Comparison of ENCODE assay signal across 17 cellular contexts in the genomic region with DNA sequence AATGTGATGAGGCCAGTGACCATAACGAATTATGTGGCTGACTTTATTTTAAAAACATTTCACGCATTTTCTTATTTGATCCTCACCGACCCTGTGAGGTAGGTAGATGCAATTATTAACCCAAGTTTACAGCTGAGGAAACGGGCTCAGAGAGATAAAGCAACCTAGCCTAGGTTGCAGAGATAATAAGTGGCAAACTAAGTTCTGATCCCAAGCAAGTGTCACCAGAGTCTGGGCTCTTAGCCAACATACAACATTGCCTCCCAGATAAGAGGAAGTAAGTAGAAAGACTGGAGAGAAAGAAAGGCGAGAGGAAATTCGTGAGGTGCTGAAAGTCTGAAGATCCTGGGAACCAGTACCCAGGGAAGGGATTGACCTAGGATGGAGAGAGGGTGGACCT.
DNase-seq lines count a peak whose midpoint lies in the region; ATAC-seq and TF ChIP-seq lines count a peak whose summit lies in the region.
"Had no signal": no experiment of that assay in that cellular context is flagged by ENCODE, and none has a peak within 500 bp of the region (broad histone marks: within the 10 kb centered on the region; RNA-seq: fewer than 3 reads in every experiment).

No MANE protein-coding gene starts in this region.

- no peak overlapping the region for H2AFZ ChIP-seq in neural progenitor cell (replicated peaks)

- DNase-seq in NOMO-1 treated with DMSO at 0.1 percent for 48 hours (lab: John Stamatoyannopoulos, UW; ENCODE audit: unreplicated experiment) (peak; percentile 8), NOMO-1 treated with dmso at 0.1 percent for 144 hours (lab: John Stamatoyannopoulos, UW; ENCODE audit: unreplicated experiment) (no peak), SKM-1 treated with dmso at 0.1 percent for 144 hours (lab: John Stamatoyannopoulos, UW; ENCODE audit: unreplicated experiment) (peak; percentile 30), erythroblast (lab: John Stamatoyannopoulos, UW) (peak; percentile 60 to 78), type B pancreatic cell (ENCODE audit: extremely low spot score, unreplicated experiment) (no peak), neural progenitor cell (ENCODE audit: low spot score) (no peak), HuH-7 (ENCODE audit: low spot score) (no peak)
- DNase-seq: 8988T, COR-L47, H9, KG1, MG63, NCI-H1436, NCI-H2081, NCI-H524 had no signal

- H3K9me3 Mint-ChIP-seq in type B pancreatic cell (no peaks in the 10 kb centered on the region), neural progenitor cell (peaks cover 4% of the 10 kb centered on the region)

- H3K27me3 ChIP-seq in neural progenitor cell, result peaks cover under 1% of the 10 kb centered on the region
- H3K27me3 ChIP-seq: MG63 had no signal

- H3K9ac ChIP-seq in neural progenitor cell, result no peak overlapping the region
- H3K9ac ChIP-seq: BLaER1 treated with 17β-estradiol and CSF1 and Interleukin-3, amounts not matched to agents 10 nM and 100 nM had no signal

- H3K4me1 ChIP-seq in neural progenitor cell, result no peaks in the 10 kb centered on the region

- no peaks in the 10 kb centered on the region for H4K20me1 ChIP-seq in neural progenitor cell (ENCODE audit: low read depth)
- H4K20me1 ChIP-seq: BLaER1 treated with 17β-estradiol and CSF1 and Interleukin-3, amounts not matched to agents 10 nM and 100 nM had no signal

- H3F3A ChIP-seq in neural progenitor cell (ENCODE audit: low read depth), result no peaks in the 10 kb centered on the region

- H3K9me3 ChIP-seq in neural progenitor cell (ENCODE audit: low read depth), result peaks cover 7% of the 10 kb centered on the region
- H3K9me3 ChIP-seq: BLaER1 treated with 17β-estradiol and CSF1 and Interleukin-3, amounts not matched to agents 10 nM and 100 nM; MG63 had no signal

- TF ChIP-seq CTCF in type B pancreatic cell (conservative IDR thresholded peaks at IDR 0.05) (no peak), neural progenitor cell (IDR thresholded peaks at IDR 0.05) (no peak)

- H3K4me2 ChIP-seq in neural progenitor cell, result no peak overlapping the region

- H3K79me2 ChIP-seq in neural progenitor cell (ENCODE audit: low read depth), result no peaks in the 10 kb centered on the region

- no peak for ATAC-seq in HG03520 (IDR thresholded peaks at IDR 0.05; ENCODE audit: unreplicated experiment)

- TF ChIP-seq POLR2A in erythroblast (IDR thresholded peaks at IDR 0.05; ENCODE audit: low read length), result no peak

- H3K27me3 Mint-ChIP-seq in type B pancreatic cell (peaks cover 10% of the 10 kb centered on the region), neural progenitor cell (ENCODE audit: insufficient read depth, low read depth) (no peaks in the 10 kb centered on the region)

- no peaks in the 10 kb centered on the region for H3K36me3 Mint-ChIP-seq in type B pancreatic cell
- H3K36me3 Mint-ChIP-seq in neural progenitor cell, result no peaks in the 10 kb centered on the region

- H3K27ac ChIP-seq in neural progenitor cell, result no peak overlapping the region
- H3K27ac ChIP-seq: BLaER1 treated with 17β-estradiol and CSF1 and Interleukin-3, amounts not matched to agents 10 nM and 100 nM had no signal

- no peaks in the 10 kb centered on the region for H3K36me3 ChIP-seq in neural progenitor cell
- H3K36me3 ChIP-seq: BLaER1 treated with 17β-estradiol and CSF1 and Interleukin-3, amounts not matched to agents 10 nM and 100 nM; MG63 had no signal

- H3K4me3 ChIP-seq in neural progenitor cell, result no peak overlapping the region
- H3K4me3 ChIP-seq: BLaER1 treated with 17β-estradiol and CSF1 and Interleukin-3, amounts not matched to agents 10 nM and 100 nM; MG63 had no signal

- H3K27ac Mint-ChIP-seq in type B pancreatic cell (no peak overlapping the region), neural progenitor cell (no peak overlapping the region)
- H3K27ac Mint-ChIP-seq: H9 had no signal

- H3K4me1 Mint-ChIP-seq in type B pancreatic cell (ENCODE audit: unreplicated experiment) (no peaks in the 10 kb centered on the region), neural progenitor cell (no peaks in the 10 kb centered on the region)
- H3K4me1 Mint-ChIP-seq: H9 had no signal

- H3K4me3 Mint-ChIP-seq in type B pancreatic cell, result no peak overlapping the region
- no peak overlapping the region for H3K4me3 Mint-ChIP-seq in neural progenitor cell
- H3K4me3 Mint-ChIP-seq: H9 had no signal

Comparison
In these comparisons a context has a peak if more than half of its experiments do, and no peak if none do; other contexts are left out.
1. DNase-seq: peak in NOMO-1 treated with DMSO at 0.1 percent for 48 hours (single experiment), SKM-1 treated with dmso at 0.1 percent for 144 hours (single experiment) and erythroblast (2 of 2); none in NOMO-1 treated with dmso at 0.1 percent for 144 hours (single experiment), type B pancreatic cell (single experiment), neural progenitor cell (single experiment) and HuH-7 (single experiment).